ENCODE assay signal across 8 cellular contexts in genomic region chr17:8125196-8125946, GRCh38. TPM values are rescaled to one million over a fixed set of nuclear protein-coding genes. Genes with fewer than 3 reads are reported as not detected.
DNase-seq lines count a peak whose midpoint lies in the region; ATAC-seq and TF ChIP-seq lines count a peak whose summit lies in the region.

No MANE protein-coding gene starts in this region.

- peaks cover 54 to 63% of the 10 kb centered on the region in 2 donors for H3K4me1 Mint-ChIP-seq in immature natural killer cell

- peak overlapping the region; percentile 98 for H3K4me2 ChIP-seq in mammary epithelial cell (ENCODE audit: insufficient read depth, low read depth, low read length)

- intact Hi-C loops in mammary epithelial cell (cut with micrococcal nuclease): loop anchor here (1.0 kb wide), 1 partner anchor 48 kb away; no protein-coding TSS in a partner anchor

- H3K27ac ChIP-seq in mammary epithelial cell (ENCODE audit: insufficient read depth, low read depth, low read length): no peak overlapping the region

- H3K4me3 Mint-ChIP-seq in immature natural killer cell: peak overlapping the region; percentile 90 to 100 (median 98)

- in situ Hi-C loops in GM13976 (cut with MboI; ENCODE audit: low sequenced_read_pairs, unreplicated experiment) (no loop called here), mammary epithelial cell (cut with MboI; ENCODE audit: low sequenced_read_pairs in 2 of 2) (no loop called here)

- H3K9me3 ChIP-seq in mammary epithelial cell (replicated peaks; ENCODE audit: insufficient read depth, low read length): no peaks in the 10 kb centered on the region

- peak overlapping the region; percentile 15 for H3K9ac ChIP-seq in mammary epithelial cell (ENCODE audit: insufficient read depth, low read length)

- no peaks in the 10 kb centered on the region for H3K79me2 ChIP-seq in mammary epithelial cell (ENCODE audit: insufficient read depth, low read length)

- peaks cover 44 to 63% (median 57%) of the 10 kb centered on the region in 3 donors for H3K27me3 Mint-ChIP-seq in immature natural killer cell (ENCODE audit: low read depth in 3 of 3)

- CTCF ChIA-PET in mammary epithelial cell (lab: Charles Lee; ENCODE audit: low non-redundant PET): no interaction called here

- H3K36me3 ChIP-seq in mammary epithelial cell (ENCODE audit: insufficient read depth, low read length): no peaks in the 10 kb centered on the region

- H3K9me3 Mint-ChIP-seq in immature natural killer cell: peaks cover 0 to 4% (median 0%) of the 10 kb centered on the region in 6 donors

- no peaks in the 10 kb centered on the region for H4K20me1 ChIP-seq in mammary epithelial cell (ENCODE audit: insufficient read depth, low read length)

- 9% methylated on average over 21 of the region's 40 CpGs for WGBS in mammary epithelial cell (ENCODE audit: low coverage, missing lambda C conversion rate)

- H3K27ac Mint-ChIP-seq in immature natural killer cell: peak overlapping the region; percentile 62 to 92 (median 84)

- dilution Hi-C loops in mammary epithelial cell (cut with HindIII; ENCODE audit: low sequenced_read_pairs): no loop called here

- ATAC-seq in HG03469 (IDR thresholded peaks at IDR 0.05; ENCODE audit: unreplicated experiment) (no peak), GM21526 (IDR thresholded peaks at IDR 0.05; ENCODE audit: low FRiP score, unreplicated experiment) (no peak)

- H3K4me3 ChIP-seq in WI38 (ENCODE audit: low read depth, low read length) (peak overlapping the region; percentile 73), mammary epithelial cell (replicated peaks in 1 of 3; ENCODE audit: insufficient read depth in 1 of 3, low read depth in 2 of 3, low read length in 3 of 3) (peak overlapping the region; percentile 61 to 75 (median 74))

- TF ChIP-seq CTCF in GM13976 (IDR thresholded peaks at IDR 0.05; ENCODE audit: borderline replicate concordance, control extremely low read depth, extremely low read depth, insufficient read depth, missing control alignments) (no peak), WI38 (IDR thresholded peaks at IDR 0.05; ENCODE audit: low read depth, low read length) (no peak), mammary epithelial cell (conservative IDR thresholded peaks at IDR 0.05 in 1 of 2, IDR thresholded peaks at IDR 0.05 in 1 of 2; ENCODE audit: extremely low read depth in 1 of 2, insufficient read depth in 1 of 2, low read depth in 1 of 2, low read length in 2 of 2) (no peak)

- no peaks in the 10 kb centered on the region for H3K36me3 Mint-ChIP-seq in immature natural killer cell

- no peak overlapping the region for H2AFZ ChIP-seq in mammary epithelial cell (ENCODE audit: low read depth, low read length)

- no TSS peak for BruUV-seq in mammary epithelial cell (replicated peaks; lab: Mats Ljungman, UMichigan)

- no peaks in the 10 kb centered on the region for H3K27me3 ChIP-seq in mammary epithelial cell (ENCODE audit: insufficient read depth, low read length)

- DNase-seq in GM13976 (ENCODE audit: low spot score) (peak; percentile 83), NCI-H1105 (lab: John Stamatoyannopoulos, UW) (peak; percentile 73), mammary epithelial cell (peak; percentile 62), immature natural killer cell (peak; percentile 86 to 89 (median 87))
- peak; percentile 92 for DNase-seq in stimulated activated CD4-positive, alpha-beta T cell treated with anti-CD3 and anti-CD28 coated beads, Interleukin-12 subunit alpha, Interleukin-12 subunit beta, amount 100 ng/mL, for 24 hours (ENCODE audit: low read depth in 2 of 2)

- H3K4me1 ChIP-seq in mammary epithelial cell (ENCODE audit: insufficient read depth, low read length): peaks cover 43% of the 10 kb centered on the region

RNA-seq across cellular contexts. Expression of gene HES7, which starts 1.5 kb away (rescaled TPM):
- total RNA-seq in mammary epithelial cell: 1 to 10 TPM in 1 of 2 donors, under 1 TPM in 1; 0.33 to 1.9 TPM
- 0.34 TPM for polyA plus RNA-seq in mammary epithelial cell
- polyA minus RNA-seq in mammary epithelial cell: not detected
- not detected for polyA plus RNA-seq in immature natural killer cell

RNA-seq across cellular contexts. Expression of gene ALOXE3, which starts 7.1 kb away (rescaled TPM):
- 10 to 100 TPM in 1 of 2 donors, 1 to 10 TPM in 1; 3.8 to 27.6 TPM for total RNA-seq in mammary epithelial cell
- polyA plus RNA-seq in mammary epithelial cell (9.2 TPM), immature natural killer cell (not detected)
- 5.9 TPM for polyA minus RNA-seq in mammary epithelial cell

RNA-seq across cellular contexts. Expression of gene PER1, which starts 26.8 kb away (rescaled TPM):
- total RNA-seq in mammary epithelial cell: 10 to 100 TPM; 26.8 to 97.9 TPM
- polyA plus RNA-seq in mammary epithelial cell (16.8 TPM), immature natural killer cell (1 to 10 TPM; 3.5 to 8.5 (median 4.5) TPM)
- 96.6 TPM for polyA minus RNA-seq in mammary epithelial cell

RNA-seq across cellular contexts. Expression of gene VAMP2, which starts 37.4 kb away (rescaled TPM):
- 10 to 100 TPM in 1 of 2 donors, 1 to 10 TPM in 1; 9.2 to 30.8 TPM for total RNA-seq in mammary epithelial cell
- polyA plus RNA-seq in mammary epithelial cell (7.2 TPM), immature natural killer cell (10 to 100 TPM; 33.6 to 93.6 (median 39.5) TPM)
- polyA minus RNA-seq in mammary epithelial cell: 18.0 TPM

RNA-seq across cellular contexts. Expression of gene ALOX12B, which starts 37.9 kb away (rescaled TPM):
- 1 to 10 TPM in 1 of 2 donors, under 1 TPM in 1; 0.33 to 1.2 TPM for total RNA-seq in mammary epithelial cell
- polyA plus RNA-seq in mammary epithelial cell (0.22 TPM), immature natural killer cell (under 1 TPM in 1 of 3 donors, not detected in 2; 0.17 TPM)
- polyA minus RNA-seq in mammary epithelial cell: 6.0 TPM

Comparison
In these comparisons a context has a peak if more than half of its experiments do, and no peak if none do; other contexts are left out.
1. RNA of gene ALOXE3, which starts 7.1 kb away (polyA plus RNA-seq): 9.2 TPM in mammary epithelial cell (single experiment); not detected in immature natural killer cell; every median in the first group is over 10 times any median in the second.
2. Peak in every context shown above with its lines, with median percentiles within 50 percentile points of each other: DNase-seq.